In the genomic region with DNA sequence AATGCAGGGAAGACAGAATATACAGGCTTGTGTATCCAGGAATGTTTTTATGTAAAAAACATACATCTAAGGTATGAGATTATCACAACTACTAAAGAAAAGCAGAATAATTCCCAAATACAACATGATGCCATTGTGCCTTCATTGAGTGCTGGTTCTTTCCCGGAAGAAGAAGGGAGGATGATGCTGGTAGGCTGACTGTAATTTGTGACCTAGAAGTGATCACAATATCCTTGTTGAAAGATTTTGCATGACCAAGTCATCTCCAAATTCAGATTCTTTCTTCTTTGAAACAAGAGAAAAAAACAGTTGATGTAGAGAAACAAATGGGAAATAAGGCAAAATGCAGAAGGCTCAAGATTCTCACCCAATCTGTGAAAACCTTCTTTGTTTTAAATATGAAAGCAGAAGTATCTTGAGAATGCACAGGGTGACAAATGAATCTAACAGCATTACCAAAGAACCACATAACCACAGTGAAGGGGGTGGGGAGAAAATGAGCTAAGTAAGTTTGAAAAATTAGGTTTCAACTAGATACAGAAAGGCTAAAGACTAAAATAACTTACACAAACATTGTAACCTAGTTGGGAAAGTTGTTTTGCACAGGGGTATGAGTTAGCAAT, we compare ENCODE assay signal across 10 cellular contexts. TPM values are rescaled to one million over a fixed set of nuclear protein-coding genes. Genes with fewer than 3 reads are reported as not detected.
A peak's percentile ranks its signal among the peaks of the same experiment; 100 is the strongest.
DNase-seq lines count a peak whose midpoint lies in the region; ATAC-seq and TF ChIP-seq lines count a peak whose summit lies in the region.
"Had no signal": no experiment of that assay in that cellular context is flagged by ENCODE, and none has a peak within 500 bp of the region (broad histone marks: within the 10 kb centered on the region; RNA-seq: fewer than 3 reads in every experiment).

No MANE protein-coding gene starts in this region.

- POLR2A ChIA-PET in activated naive CD8-positive, alpha-beta T cell treated with anti-CD3 and anti-CD28 coated beads, Interleukin-2, amount 10 ng/mL, durations not matched to agents 7 days and 5 days (lab: Charles Lee) = no interaction called here

- peaks cover 22% of the 10 kb centered on the region for H3K4me1 Mint-ChIP-seq in activated naive CD8-positive, alpha-beta T cell treated with anti-CD3 and anti-CD28 coated beads, Interleukin-2, amount 10 ng/mL, durations not matched to agents 7 days and 5 days

- peak overlapping the region; percentile 79 for H3K27ac Mint-ChIP-seq in activated naive CD8-positive, alpha-beta T cell treated with anti-CD3 and anti-CD28 coated beads, Interleukin-2, amount 10 ng/mL, durations not matched to agents 7 days and 5 days

- ATAC-seq in HG03457 (IDR thresholded peaks at IDR 0.05; ENCODE audit: unreplicated experiment) = peak; percentile 80
- peak; percentile 87 for ATAC-seq in activated naive CD8-positive, alpha-beta T cell treated with anti-CD3 and anti-CD28 coated beads, Interleukin-2, amount 10 ng/mL, durations not matched to agents 7 days and 5 days (ENCODE audit: low read depth)

- DNase-seq in GDM1 (lab: John Stamatoyannopoulos, UW) (peak; percentile 57), GM20000 (ENCODE audit: low spot score) (peak; percentile 44), NCI-H128 (lab: John Stamatoyannopoulos, UW; ENCODE audit: unreplicated experiment) (no peak), DMS79 treated with DMSO at 0.1 percent for 48 hours (lab: John Stamatoyannopoulos, UW) (no peak)
- no peak for DNase-seq in activated naive CD8-positive, alpha-beta T cell treated with anti-CD3 and anti-CD28 coated beads, Interleukin-2, amount 10 ng/mL, durations not matched to agents 7 days and 5 days
- DNase-seq in central memory CD4-positive, alpha-beta T cell = no peak
- DNase-seq in stimulated activated CD4-positive, alpha-beta T cell treated with anti-CD3 and anti-CD28 coated beads, Interleukin-2, amount 100 ng/mL, for 24 hours = no peak
- DNase-seq: tibial artery had no signal

- no peak for TF ChIP-seq CTCF in GM20000 (IDR thresholded peaks at IDR 0.05; ENCODE audit: extremely low read depth, missing control alignments)

- H3K9me3 Mint-ChIP-seq in activated naive CD8-positive, alpha-beta T cell treated with anti-CD3 and anti-CD28 coated beads, Interleukin-2, amount 10 ng/mL, durations not matched to agents 7 days and 5 days = no peaks in the 10 kb centered on the region

- H3K36me3 Mint-ChIP-seq in activated naive CD8-positive, alpha-beta T cell treated with anti-CD3 and anti-CD28 coated beads, Interleukin-2, amount 10 ng/mL, durations not matched to agents 7 days and 5 days = peaks cover 38% of the 10 kb centered on the region

- H3K4me3 Mint-ChIP-seq in activated naive CD8-positive, alpha-beta T cell treated with anti-CD3 and anti-CD28 coated beads, Interleukin-2, amount 10 ng/mL, durations not matched to agents 7 days and 5 days = peak overlapping the region; percentile 62

- no peaks in the 10 kb centered on the region for H3K27me3 Mint-ChIP-seq in activated naive CD8-positive, alpha-beta T cell treated with anti-CD3 and anti-CD28 coated beads, Interleukin-2, amount 10 ng/mL, durations not matched to agents 7 days and 5 days

RNA-seq across cellular contexts. Expression of a gene that starts 20.4 kb away (rescaled TPM):
- total RNA-seq in activated naive CD8-positive, alpha-beta T cell treated with anti-CD3 and anti-CD28 coated beads, Interleukin-2, amount 10 ng/mL, durations not matched to agents 7 days and 5 days = 10 to 100 TPM; 40.8 to 41.1 TPM

RNA-seq across cellular contexts. Expression of a gene that starts 20.5 kb away (rescaled TPM):
- 10 to 100 TPM; 36.1 to 37.0 TPM for total RNA-seq in activated naive CD8-positive, alpha-beta T cell treated with anti-CD3 and anti-CD28 coated beads, Interleukin-2, amount 10 ng/mL, durations not matched to agents 7 days and 5 days

RNA-seq across cellular contexts. Expression of a gene that starts 39.0 kb away (rescaled TPM):
- not detected for total RNA-seq in activated naive CD8-positive, alpha-beta T cell treated with anti-CD3 and anti-CD28 coated beads, Interleukin-2, amount 10 ng/mL, durations not matched to agents 7 days and 5 days
- total RNA-seq: activated CD8-positive, alpha-beta memory T cell treated with anti-CD3 and anti-CD28 coated beads for 36 hours had no signal

Comparison
In these comparisons a context has a peak if more than half of its experiments do, and no peak if none do; other contexts are left out.
1. DNase-seq: peak in GDM1 (single experiment) and GM20000 (single experiment); none in activated naive CD8-positive, alpha-beta T cell treated with anti-CD3 and anti-CD28 coated beads, Interleukin-2, amount 10 ng/mL, durations not matched to agents 7 days and 5 days (single experiment), NCI-H128 (single experiment), DMS79 treated with DMSO at 0.1 percent for 48 hours (single experiment), central memory CD4-positive, alpha-beta T cell (single experiment) and stimulated activated CD4-positive, alpha-beta T cell treated with anti-CD3 and anti-CD28 coated beads, Interleukin-2, amount 100 ng/mL, for 24 hours (0 of 2).